Comparison of ENCODE assay signal across 33 cellular contexts in the genomic region with DNA sequence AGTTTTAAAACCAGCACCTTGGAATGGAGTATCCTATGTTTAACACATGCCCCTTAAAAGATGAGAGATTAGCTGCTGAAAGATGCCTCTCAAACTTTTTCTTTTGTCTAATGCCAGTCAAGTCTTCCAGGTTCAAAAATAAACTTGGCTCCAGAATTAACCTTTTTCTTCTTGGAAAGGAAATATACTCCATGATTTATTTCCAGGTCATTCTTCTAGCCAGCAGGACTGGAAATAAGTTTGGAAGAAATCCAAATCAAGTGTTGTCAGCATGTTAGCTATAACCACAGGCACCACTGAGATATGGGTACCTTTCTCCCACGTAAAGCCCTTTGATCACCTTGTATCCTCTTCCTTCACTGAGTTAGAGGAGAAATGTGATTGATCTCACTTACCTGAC.
"Had no signal": no experiment of that assay in that cellular context is flagged by ENCODE, and none has a peak within 500 bp of the region (broad histone marks: within the 10 kb centered on the region; RNA-seq: fewer than 3 reads in every experiment).

No MANE protein-coding gene starts in this region.

- H3K27ac Mint-ChIP-seq: activated CD4-positive, alpha-beta memory T cell treated with anti-CD3 and anti-CD28 coated beads for 36 hours; activated CD4-positive, alpha-beta T cell treated with anti-CD3 and anti-CD28 coated beads, Interleukin-2, amount 10 ng/mL, durations not matched to agents 24 days and 14 days; activated naive CD4-positive, alpha-beta T cell treated with anti-CD3 and anti-CD28 coated beads, Interleukin-2, amount 10 ng/mL, durations not matched to agents 7 days and 5 days; activated T-helper 1 cell treated with anti-CD3 and anti-CD28 coated beads, Interleukin-12 subunit alpha, Interleukin-12 subunit beta, Interleukin-2, Interleukin-4 antibody, amounts not matched to agents 30 ng/mL and 10 ng/mL and 1 ng/mL, durations not matched to agents 14 hours and 24 hours and 36 hours; dendritic cell treated with granulocyte-macrophage colony-stimulating factor and Interleukin-4, amounts not matched to agents 40 ng/mL and 50 ng/mL, for 4 days; neural progenitor cell; stimulated activated naive B cell treated with anti-CD40 and anti-IgM and Interleukin-4, amounts not matched to agents 10 μg/mL and 1 μg/mL and 100 μg/mL, for 72 hours had no signal

- FAIRE-seq: bronchial epithelial cell, TTC549 had no signal

- H3K9ac ChIP-seq: neural progenitor cell, parathyroid adenoma had no signal

- ATAC-seq: gastrocnemius medialis; psoas muscle; stimulated activated naive B cell treated with anti-CD40 and anti-IgM and Interleukin-4, amounts not matched to agents 10 μg/mL and 1 μg/mL and 100 μg/mL, for 72 hours; upper lobe of right lung had no signal

- H3K9me3 ChIP-seq: esophagus squamous epithelium, gastrocnemius medialis, left ventricle myocardium inferior, psoas muscle, right atrium auricular region, stomach, thyroid gland, upper lobe of right lung had no signal

- H3K36me3 ChIP-seq: right atrium auricular region, upper lobe of right lung had no signal

- DNase-seq: activated CD4-positive, alpha-beta memory T cell treated with anti-CD3 and anti-CD28 coated beads for 36 hours; activated CD4-positive, alpha-beta T cell treated with anti-CD3 and anti-CD28 coated beads, Interleukin-2, amount 10 ng/mL, durations not matched to agents 24 days and 14 days; activated CD4-positive, CD25-positive, alpha-beta regulatory T cell treated with anti-CD3 and anti-CD28 coated beads, Interleukin-2, amount 50 U/mL, for 72 hours; activated CD8-positive, alpha-beta memory T cell treated with anti-CD3 and anti-CD28 coated beads, Interleukin-2, amount 50 U/mL, for 4 hours; activated effector memory CD4-positive, alpha-beta T cell treated with anti-CD3 and anti-CD28 coated beads, Interleukin-2, amount 50 U/mL, for 16 hours; activated naive CD4-positive, alpha-beta T cell treated with anti-CD3 and anti-CD28 coated beads, Interleukin-2, amount 10 ng/mL, durations not matched to agents 7 days and 5 days; activated T-cell treated with anti-CD3 and anti-CD28 coated beads, Interleukin-2, amount 50 U/mL, for 1 hour; amygdala; effector CD4-positive, alpha-beta T cell; esophagus squamous epithelium; gastrocnemius medialis; islet precursor cell; left ventricle myocardium inferior; occipital lobe; psoas muscle; stimulated activated CD4-positive, alpha-beta T cell treated with anti-CD3 and anti-CD28 coated beads, Interleukin-15, amount 100 ng/mL, for 24 hours; stimulated activated CD4-positive, alpha-beta T cell treated with anti-CD3 and anti-CD28 coated beads, Interleukin-2, amount 100 ng/mL, for 24 hours; stimulated activated naive B cell treated with anti-CD40 and anti-IgM and Interleukin-4, amounts not matched to agents 10 μg/mL and 1 μg/mL and 100 μg/mL, for 72 hours; stomach; T-helper 9 cell; thyroid gland; upper lobe of right lung had no signal

- H3K4me3 ChIP-seq: esophagus squamous epithelium, gastrocnemius medialis, hepatocyte, left ventricle myocardium inferior, lung, neural progenitor cell, psoas muscle, right atrium auricular region, stomach, thyroid gland, upper lobe of right lung had no signal

- H3K27me3 Mint-ChIP-seq: activated CD4-positive, alpha-beta memory T cell treated with anti-CD3 and anti-CD28 coated beads for 36 hours; activated CD4-positive, alpha-beta T cell treated with anti-CD3 and anti-CD28 coated beads, Interleukin-2, amount 10 ng/mL, durations not matched to agents 24 days and 14 days; activated naive CD4-positive, alpha-beta T cell treated with anti-CD3 and anti-CD28 coated beads, Interleukin-2, amount 10 ng/mL, durations not matched to agents 7 days and 5 days; central memory CD8-positive, alpha-beta T cell; dendritic cell treated with granulocyte-macrophage colony-stimulating factor and Interleukin-4, amounts not matched to agents 40 ng/mL and 50 ng/mL, for 4 days; stimulated activated naive B cell treated with anti-CD40 and anti-IgM and Interleukin-4, amounts not matched to agents 10 μg/mL and 1 μg/mL and 100 μg/mL, for 72 hours had no signal

- H3K27ac ChIP-seq: epithelial cell of prostate, esophagus squamous epithelium, hepatocyte, left ventricle myocardium inferior, neural progenitor cell, parathyroid adenoma, psoas muscle, right atrium auricular region, stomach, thyroid gland, upper lobe of right lung had no signal

- H3K4me2 ChIP-seq: hepatocyte, neural progenitor cell had no signal

- H2AFZ ChIP-seq: hepatocyte, neural progenitor cell, parathyroid adenoma had no signal

- H3K4me3 Mint-ChIP-seq: activated CD4-positive, alpha-beta memory T cell treated with anti-CD3 and anti-CD28 coated beads for 36 hours; activated CD4-positive, alpha-beta T cell treated with anti-CD3 and anti-CD28 coated beads, Interleukin-2, amount 10 ng/mL, durations not matched to agents 24 days and 14 days; activated naive CD4-positive, alpha-beta T cell treated with anti-CD3 and anti-CD28 coated beads, Interleukin-2, amount 10 ng/mL, durations not matched to agents 7 days and 5 days; activated T-helper 1 cell treated with anti-CD3 and anti-CD28 coated beads, Interleukin-12 subunit alpha, Interleukin-12 subunit beta, Interleukin-2, Interleukin-4 antibody, amounts not matched to agents 30 ng/mL and 10 ng/mL and 1 ng/mL, durations not matched to agents 14 hours and 24 hours and 36 hours; central memory CD8-positive, alpha-beta T cell; dendritic cell treated with granulocyte-macrophage colony-stimulating factor and Interleukin-4, amounts not matched to agents 40 ng/mL and 50 ng/mL, for 4 days; neural progenitor cell; stimulated activated naive B cell treated with anti-CD40 and anti-IgM and Interleukin-4, amounts not matched to agents 10 μg/mL and 1 μg/mL and 100 μg/mL, for 72 hours had no signal

- H3K27me3 ChIP-seq: esophagus squamous epithelium, gastrocnemius medialis, hepatocyte, neural progenitor cell, right atrium auricular region, stomach, thyroid gland, upper lobe of right lung had no signal

- H3K79me2 ChIP-seq: hepatocyte, parathyroid adenoma had no signal

- H3K9me3 Mint-ChIP-seq: activated CD4-positive, alpha-beta memory T cell treated with anti-CD3 and anti-CD28 coated beads for 36 hours; activated naive CD4-positive, alpha-beta T cell treated with anti-CD3 and anti-CD28 coated beads, Interleukin-2, amount 10 ng/mL, durations not matched to agents 7 days and 5 days; activated T-helper 1 cell treated with anti-CD3 and anti-CD28 coated beads, Interleukin-12 subunit alpha, Interleukin-12 subunit beta, Interleukin-2, Interleukin-4 antibody, amounts not matched to agents 30 ng/mL and 10 ng/mL and 1 ng/mL, durations not matched to agents 14 hours and 24 hours and 36 hours; central memory CD8-positive, alpha-beta T cell; dendritic cell treated with granulocyte-macrophage colony-stimulating factor and Interleukin-4, amounts not matched to agents 40 ng/mL and 50 ng/mL, for 4 days; neural progenitor cell; stimulated activated naive B cell treated with anti-CD40 and anti-IgM and Interleukin-4, amounts not matched to agents 10 μg/mL and 1 μg/mL and 100 μg/mL, for 72 hours had no signal

- H3K4me1 ChIP-seq: esophagus squamous epithelium, neural progenitor cell, parathyroid adenoma, right atrium auricular region, stomach had no signal

- H3K4me1 Mint-ChIP-seq: neural progenitor cell had no signal
